In genomic region chr2:225534697-225535096, GRCh38 we compare ENCODE assay signal across 20 cellular contexts.
"Had no signal": no experiment of that assay in that cellular context is flagged by ENCODE, and none has a peak within 500 bp of the region (broad histone marks: within the 10 kb centered on the region; RNA-seq: fewer than 3 reads in every experiment).

No MANE protein-coding gene starts in this region.

- H3K4me3 ChIP-seq: tibial nerve, vagina had no signal

- H3K4me1 ChIP-seq: tibial nerve, vagina had no signal

- H3K27me3 ChIP-seq: tibial nerve, vagina had no signal

- ATAC-seq: activated T-cell treated with anti-CD3 and anti-CD28 coated beads, Interleukin-2, amount 50 U/mL, for 72 hours; natural killer cell had no signal

- DNase-seq: activated CD4-positive, alpha-beta T cell treated with anti-CD3 and anti-CD28 coated beads for 48 hours; activated CD8-positive, alpha-beta memory T cell treated with anti-CD3 and anti-CD28 coated beads, Interleukin-2, amount 50 U/mL, for 48 hours; activated naive CD8-positive, alpha-beta T cell treated with anti-CD3 and anti-CD28 coated beads for 36 hours; activated T-cell treated with anti-CD3 and anti-CD28 coated beads, Interleukin-2, amount 50 U/mL, for 72 hours; amygdala; cortex of kidney; effector memory CD4-positive, alpha-beta T cell; glutamatergic neuron; mesendoderm; natural killer cell; nucleus accumbens; posterior cingulate gyrus; retina; stimulated activated CD4-positive, alpha-beta T cell treated with anti-CD3 and anti-CD28 coated beads, Interleukin-15, amount 100 ng/mL, for 24 hours; stimulated activated CD4-positive, alpha-beta T cell treated with anti-CD3 and anti-CD28 coated beads, Interleukin-4, amount 100 ng/mL, for 1 hour; stimulated activated naive CD4-positive, alpha-beta T cell; substantia nigra; T-helper 2 cell had no signal

- H3K27ac ChIP-seq: tibial nerve, vagina had no signal

- H3K9me3 ChIP-seq: vagina had no signal

- H3K36me3 ChIP-seq: tibial nerve, vagina had no signal
